Comparison of ENCODE assay signal across 10 cellular contexts in genomic region chr4:115113382-115114106, GRCh38. TPM values are rescaled to one million over a fixed set of nuclear protein-coding genes. Genes with fewer than 3 reads are reported as not detected.
DNase-seq lines count a peak whose midpoint lies in the region; ATAC-seq and TF ChIP-seq lines count a peak whose summit lies in the region.
"Had no signal": no experiment of that assay in that cellular context is flagged by ENCODE, and none has a peak within 500 bp of the region (broad histone marks: within the 10 kb centered on the region; RNA-seq: fewer than 3 reads in every experiment).

Gene NDST4, minus strand, starts transcription at chr4:115113620. Its CDS starts 36,584 bp downstream, at chr4:115077036.

- H3K9me3 Mint-ChIP-seq in CD4-positive, alpha-beta T cell: no peaks in the 10 kb centered on the region
- H3K9me3 Mint-ChIP-seq: activated T-cell treated with anti-CD3 and anti-CD28 coated beads, Interleukin-2, amount 50 U/mL, for 24 hours had no signal

- POLR2A ChIA-PET in CD4-positive, alpha-beta T cell (lab: Charles Lee): no interaction called here

- CTCF ChIA-PET in CD4-positive, alpha-beta T cell (lab: Charles Lee): no interaction called here

- H3K4me1 Mint-ChIP-seq in CD4-positive, alpha-beta T cell (ENCODE audit: low read depth): no peaks in the 10 kb centered on the region

- DNase-seq in DMS153 treated with DMSO at 0.1 percent for 48 hours (lab: John Stamatoyannopoulos, UW; ENCODE audit: unreplicated experiment) (peak; percentile 69), NCI-H2227 (lab: John Stamatoyannopoulos, UW; ENCODE audit: unreplicated experiment) (peak; percentile 70), choroid plexus epithelial cell (ENCODE audit: low read depth) (peak; percentile 85)
- no peak for DNase-seq in CD4-positive, alpha-beta T cell
- DNase-seq: activated T-cell treated with anti-CD3 and anti-CD28 coated beads, Interleukin-2, amount 50 U/mL, for 24 hours; stimulated activated naive CD4-positive, alpha-beta T cell had no signal

- H3K4me3 ChIP-seq in choroid plexus epithelial cell (ENCODE audit: low read depth, low read length) (peak within 1 kb of the TSS; percentile 46), neuron (ENCODE audit: low read length) (peak within 1 kb of the TSS; percentile 58)

- no peak within 1 kb of the TSS for H3K27ac ChIP-seq in CD4-positive, alpha-beta T cell (ENCODE audit: low read depth, low read length)

- intact Hi-C loops in CD4-positive, alpha-beta T cell (cut with DNase I, micrococcal nuclease): no loop called here

- peaks cover 31% of the 10 kb centered on the region for H3K4me1 ChIP-seq in neuron (ENCODE audit: insufficient read depth, low read length)

- no peaks in the 10 kb centered on the region for H3K9me3 ChIP-seq in neuron (ENCODE audit: low read length)
- H3K9me3 ChIP-seq in CD4-positive, alpha-beta T cell (ENCODE audit: control insufficient read depth, low read length): no peaks in the 10 kb centered on the region

- no peaks in the 10 kb centered on the region for H3K27me3 ChIP-seq in neuron (ENCODE audit: insufficient read depth, low read length)
- no peaks in the 10 kb centered on the region for H3K27me3 ChIP-seq in CD4-positive, alpha-beta T cell (ENCODE audit: control insufficient read depth, insufficient read depth, low read length)

- no peaks in the 10 kb centered on the region for H3K36me3 Mint-ChIP-seq in CD4-positive, alpha-beta T cell (ENCODE audit: low read depth)

- peak within 1 kb of the TSS; percentile 31 for H2AFZ ChIP-seq in neuron (ENCODE audit: low read depth, low read length)

- TF ChIP-seq CTCF in choroid plexus epithelial cell (conservative IDR thresholded peaks at IDR 0.05; ENCODE audit: low read depth, low read length): peak; percentile 14
- no peak for TF ChIP-seq CTCF in CD4-positive, alpha-beta T cell (IDR thresholded peaks at IDR 0.05)

- ATAC-seq in HG03457 (IDR thresholded peaks at IDR 0.05; ENCODE audit: unreplicated experiment) (no peak), HG02981 (IDR thresholded peaks at IDR 0.05; ENCODE audit: unreplicated experiment) (no peak), GM21528 (IDR thresholded peaks at IDR 0.05; ENCODE audit: low FRiP score, unreplicated experiment) (no peak)
- ATAC-seq in CD4-positive, alpha-beta T cell (ENCODE audit: poor library complexity): no peak

- no peaks in the 10 kb centered on the region for H3K27me3 Mint-ChIP-seq in CD4-positive, alpha-beta T cell
- H3K27me3 Mint-ChIP-seq: activated T-cell treated with anti-CD3 and anti-CD28 coated beads, Interleukin-2, amount 50 U/mL, for 24 hours had no signal

- H3K4me3 Mint-ChIP-seq in CD4-positive, alpha-beta T cell: no peak within 1 kb of the TSS
- H3K4me3 Mint-ChIP-seq: activated T-cell treated with anti-CD3 and anti-CD28 coated beads, Interleukin-2, amount 50 U/mL, for 24 hours had no signal

- no peaks in the 10 kb centered on the region for H3K36me3 ChIP-seq in neuron (ENCODE audit: insufficient read depth, low read length)

- H3K27ac Mint-ChIP-seq in CD4-positive, alpha-beta T cell: no peak within 1 kb of the TSS
- H3K27ac Mint-ChIP-seq: activated T-cell treated with anti-CD3 and anti-CD28 coated beads, Interleukin-2, amount 50 U/mL, for 24 hours had no signal

RNA-seq across cellular contexts. Expression of gene NDST4, which starts in this region (rescaled TPM):
- not detected for total RNA-seq in CD4-positive, alpha-beta T cell

Comparison
In these comparisons a context has a peak if more than half of its experiments do, and no peak if none do; other contexts are left out.
1. DNase-seq: peak in DMS153 treated with DMSO at 0.1 percent for 48 hours (single experiment), NCI-H2227 (single experiment) and choroid plexus epithelial cell (single experiment); none in CD4-positive, alpha-beta T cell (0 of 10).